10 cellular contexts compared by ENCODE assay signal in the genomic region with DNA sequence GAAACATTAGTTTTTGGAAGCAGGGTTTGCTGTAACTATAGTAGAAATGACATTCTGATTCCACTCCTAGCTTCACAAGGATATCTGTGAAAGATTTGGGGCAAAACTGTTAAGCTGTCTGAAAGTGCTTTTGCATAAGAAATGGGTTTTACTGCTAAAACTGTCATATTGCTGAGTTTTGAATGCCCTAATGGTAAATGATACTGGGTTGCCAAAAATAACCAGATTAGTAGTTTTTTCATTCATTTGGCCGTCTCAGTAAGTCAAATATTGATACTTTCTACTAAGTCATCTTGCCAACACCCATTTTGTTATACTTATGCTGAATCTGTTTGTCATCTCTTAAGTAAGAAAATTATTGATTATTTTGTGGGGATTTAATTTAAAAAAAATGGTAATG. TPM values are rescaled to one million over a fixed set of nuclear protein-coding genes. Genes with fewer than 3 reads are reported as not detected.
DNase-seq lines count a peak whose midpoint lies in the region; ATAC-seq and TF ChIP-seq lines count a peak whose summit lies in the region.
"Had no signal": no experiment of that assay in that cellular context is flagged by ENCODE, and none has a peak within 500 bp of the region (broad histone marks: within the 10 kb centered on the region; RNA-seq: fewer than 3 reads in every experiment).

No MANE protein-coding gene starts in this region.

- H3K27me3 Mint-ChIP-seq in immature natural killer cell (ENCODE audit: low read depth in 3 of 3) (peaks cover 5 to 7% (median 5%) of the 10 kb centered on the region in 3 donors), type B pancreatic cell (no peaks in the 10 kb centered on the region)

- peak overlapping the region; percentile 86 to 97 (median 93) for H3K4me3 Mint-ChIP-seq in immature natural killer cell
- no peak overlapping the region for H3K4me3 Mint-ChIP-seq in type B pancreatic cell

- peak overlapping the region; percentile 92 to 100 (median 94) for H3K27ac Mint-ChIP-seq in immature natural killer cell
- H3K27ac Mint-ChIP-seq in type B pancreatic cell: no peak overlapping the region

- peaks cover 63 to 66% of the 10 kb centered on the region in 2 donors for H3K4me1 Mint-ChIP-seq in immature natural killer cell
- no peaks in the 10 kb centered on the region for H3K4me1 Mint-ChIP-seq in type B pancreatic cell (ENCODE audit: unreplicated experiment)

- DNase-seq in immature natural killer cell (no peak), type B pancreatic cell (ENCODE audit: extremely low spot score, unreplicated experiment) (no peak)
- no peak for DNase-seq in stimulated activated CD8-positive, alpha-beta memory T cell treated with anti-CD3 and anti-CD28 coated beads, Interleukin-4, amount 100 ng/mL, for 48 hours
- no peak for DNase-seq in NK-92 treated with Interleukin-12 subunit alpha and Interleukin-12 subunit beta, amount 100 ng/mL, for 24 hours (lab: John Stamatoyannopoulos, UW)
- DNase-seq: NCI-H82 had no signal

- ATAC-seq in GM18502 (IDR thresholded peaks at IDR 0.05; ENCODE audit: poor library complexity, unreplicated experiment): peak; percentile 18
- peak; percentile 25 for ATAC-seq in GM21447 (IDR thresholded peaks at IDR 0.05; ENCODE audit: unreplicated experiment)
- peak; percentile 6 for ATAC-seq in HG03571 (IDR thresholded peaks at IDR 0.05; ENCODE audit: unreplicated experiment)
- no peak for ATAC-seq in esophagus mucosa

- TF ChIP-seq CTCF in type B pancreatic cell (conservative IDR thresholded peaks at IDR 0.05): no peak

- H3K9me3 Mint-ChIP-seq in immature natural killer cell (peaks cover 0 to 2% (median 0%) of the 10 kb centered on the region in 6 donors), type B pancreatic cell (peaks cover under 1% of the 10 kb centered on the region)

- H3K36me3 Mint-ChIP-seq in immature natural killer cell: peaks cover 18 to 34% (median 24%) of the 10 kb centered on the region in 3 donors
- H3K36me3 Mint-ChIP-seq in type B pancreatic cell: no peaks in the 10 kb centered on the region

RNA-seq across cellular contexts. Expression of a gene that starts 0.4 kb away (rescaled TPM):
- polyA plus RNA-seq in immature natural killer cell: 1,000 to 10,000 TPM in 2 of 3 donors, 100 to 1,000 TPM in 1; 1,000 to 1,490 (median 1,080) TPM
- total RNA-seq in esophagus mucosa: 3.5 TPM
- total RNA-seq in type B pancreatic cell (ENCODE audit: low replicate concordance): not detected in 2 replicates
- total RNA-seq: G401 had no signal
